Comparison of ENCODE assay signal across 8 cellular contexts in genomic region chr16:82169861-82170845, GRCh38. TPM values are rescaled to one million over a fixed set of nuclear protein-coding genes. Genes with fewer than 3 reads are reported as not detected.
A peak's percentile ranks its signal among the peaks of the same experiment; 100 is the strongest.
DNase-seq lines count a peak whose midpoint lies in the region; ATAC-seq and TF ChIP-seq lines count a peak whose summit lies in the region.

Gene MPHOSPH6, minus strand, starts transcription at chr16:82170224. Its CDS starts 49 bp downstream, at chr16:82170175.

- peak in 3 of 4 experiments; percentile 23 to 56 (median 34) for TF ChIP-seq CTCF in uterus (IDR thresholded peaks at IDR 0.05)

- WGBS in right cardiac atrium, result under 1% methylated on average over 89 of the region's 89 CpGs

- ATAC-seq in HG02840 (IDR thresholded peaks at IDR 0.05; ENCODE audit: low FRiP score, unreplicated experiment) (peak; percentile 95), right cardiac atrium (peak; percentile 99 to 100)

- intact Hi-C loops in T-helper 2 cell treated with Interferon-gamma antibody and Interleukin-4, amounts not matched to agents 100 ng/mL and 5 ng/mL, for 36 hours (cut with micrococcal nuclease), result loop anchor here (1.0 to 5.0 kb wide), 2 partner anchors 22 to 38 kb away; no protein-coding TSS in a partner anchor
- intact Hi-C loops in right cardiac atrium (cut with DNase I) (no loop called here), uterus (cut with DNase I; ENCODE audit: low total_unique reads) (no loop called here)

- no peaks in the 10 kb centered on the region for H3K36me3 ChIP-seq in uterus

- H3K27me3 ChIP-seq in right cardiac atrium (ENCODE audit: control insufficient read depth, insufficient read depth) (no peaks in the 10 kb centered on the region), uterus (no peaks in the 10 kb centered on the region)

- H3K27ac ChIP-seq in right cardiac atrium (ENCODE audit: low read length), result peak within 1 kb of the TSS; percentile 43
- H3K27ac ChIP-seq in uterus, result peak within 1 kb of the TSS; percentile 81 to 93

- no peaks in the 10 kb centered on the region for H3K4me1 ChIP-seq in right cardiac atrium (ENCODE audit: control insufficient read depth, insufficient read depth, low read length)
- peaks cover 0 to 6% of the 10 kb centered on the region in 2 donors for H3K4me1 ChIP-seq in uterus

- TF ChIP-seq POLR2A in GM15510 (IDR thresholded peaks at IDR 0.05; ENCODE audit: borderline replicate concordance, extremely low read depth, insufficient read length) (peak; percentile 69), uterus (IDR thresholded peaks at IDR 0.05) (peak; percentile 30 to 58)

- H3K9me3 ChIP-seq in right cardiac atrium (ENCODE audit: control insufficient read depth, low read length), result no peaks in the 10 kb centered on the region
- H3K9me3 ChIP-seq in uterus, result no peaks in the 10 kb centered on the region

- DNase-seq in NCI-H146 treated with DMSO at 0.1 percent for 48 hours (lab: John Stamatoyannopoulos, UW; ENCODE audit: unreplicated experiment) (peak; percentile 54), anterior cingulate cortex (lab: John Stamatoyannopoulos, UW) (peak; percentile 26 to 90 (median 80)), right cardiac atrium (peak; percentile 92 to 97 (median 96)), putamen (ENCODE audit: low spot score) (peak; percentile 90), uterus (peak; percentile 86 to 90)

- H3K4me3 ChIP-seq in right cardiac atrium (ENCODE audit: low read length) (peak within 1 kb of the TSS; percentile 83), uterus (peak within 1 kb of the TSS; percentile 77 to 90)

RNA-seq across cellular contexts. Expression of gene MPHOSPH6, which starts in this region (rescaled TPM):
- 35.3 and 37.0 TPM in 2 replicates for total RNA-seq in T-helper 2 cell treated with Interferon-gamma antibody and Interleukin-4, amounts not matched to agents 100 ng/mL and 5 ng/mL, for 36 hours
- total RNA-seq in right cardiac atrium (10 to 100 TPM in 3 of 4 donors, 1 to 10 TPM in 1; 8.0 to 13.9 (median 10.9) TPM), uterus (10 to 100 TPM; 18.4 to 55.6 (median 29.8) TPM)
- polyA plus RNA-seq in right cardiac atrium, result 17.4 TPM

Comparison
In these comparisons a context has a peak if more than half of its experiments do, and no peak if none do; other contexts are left out.
1. Peak in every context shown above with its lines: DNase-seq, ATAC-seq, H3K4me3 ChIP-seq and H3K27ac ChIP-seq.